1 cellular context compared by ENCODE assay signal in the genomic region with DNA sequence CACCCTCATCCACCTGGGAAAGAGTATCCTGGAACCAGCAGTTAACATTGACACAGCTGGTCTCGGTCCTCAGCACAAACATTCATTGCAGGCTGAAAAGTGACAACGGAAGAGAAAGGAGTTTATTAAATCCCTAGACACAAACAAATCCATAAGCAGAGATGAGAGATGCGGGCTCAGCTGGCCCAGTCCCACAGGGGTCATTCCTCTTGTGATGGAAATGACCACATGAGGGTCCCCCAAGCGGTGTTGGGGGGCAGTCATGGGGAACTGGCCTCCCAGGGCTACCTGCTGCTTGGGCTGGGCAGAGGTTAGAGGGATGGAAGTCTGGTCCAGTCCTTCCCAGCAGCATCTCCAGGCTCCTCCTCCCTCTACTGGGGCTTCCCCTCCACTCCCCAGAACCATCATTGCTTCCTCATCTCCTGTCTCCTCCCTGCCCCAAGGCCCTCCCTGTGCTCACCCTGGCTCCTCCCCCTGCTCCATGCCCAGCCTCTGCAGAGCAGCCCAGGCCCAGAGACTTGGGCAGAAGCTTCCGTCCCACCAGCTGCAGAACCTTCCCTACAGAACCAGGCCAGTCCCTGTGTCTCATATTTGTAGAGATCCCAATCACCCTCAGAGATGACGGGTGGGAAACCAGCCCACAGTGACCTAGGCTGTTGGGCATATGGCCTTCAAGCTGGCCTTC.
TF ChIP-seq lines count a peak whose summit lies in the region.

No MANE protein-coding gene starts in this region.

TF ChIP-seq in WTC11, 78 proteins besides CTCF, POLR2A, EP300 and RAD21 (continued from another document):
- TF ChIP-seq NR1H2 (CRISPR knock-in tag; IDR thresholded peaks at IDR 0.05) (no peak), RORB (CRISPR knock-in tag; IDR thresholded peaks at IDR 0.05) (no peak), TEAD4 (CRISPR knock-in tag; IDR thresholded peaks at IDR 0.05) (no peak), NR2C2 (CRISPR knock-in tag; IDR thresholded peaks at IDR 0.05) (no peak), ZNF263 (CRISPR knock-in tag; IDR thresholded peaks at IDR 0.05; ENCODE audit: low read depth) (no peak), CREM (CRISPR knock-in tag; IDR thresholded peaks at IDR 0.05) (no peak), ZNF416 (CRISPR knock-in tag; IDR thresholded peaks at IDR 0.05) (no peak)
- TF ChIP-seq, protein P1, sequence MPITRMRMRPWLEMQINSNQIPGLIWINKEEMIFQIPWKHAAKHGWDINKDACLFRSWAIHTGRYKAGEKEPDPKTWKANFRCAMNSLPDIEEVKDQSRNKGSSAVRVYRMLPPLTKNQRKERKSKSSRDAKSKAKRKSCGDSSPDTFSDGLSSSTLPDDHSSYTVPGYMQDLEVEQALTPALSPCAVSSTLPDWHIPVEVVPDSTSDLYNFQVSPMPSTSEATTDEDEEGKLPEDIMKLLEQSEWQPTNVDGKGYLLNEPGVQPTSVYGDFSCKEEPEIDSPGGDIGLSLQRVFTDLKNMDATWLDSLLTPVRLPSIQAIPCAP (CRISPR knock-in tag; IDR thresholded peaks at IDR 0.05), result no peak
